Comparison of ENCODE assay signal across 13 cellular contexts in the genomic region with DNA sequence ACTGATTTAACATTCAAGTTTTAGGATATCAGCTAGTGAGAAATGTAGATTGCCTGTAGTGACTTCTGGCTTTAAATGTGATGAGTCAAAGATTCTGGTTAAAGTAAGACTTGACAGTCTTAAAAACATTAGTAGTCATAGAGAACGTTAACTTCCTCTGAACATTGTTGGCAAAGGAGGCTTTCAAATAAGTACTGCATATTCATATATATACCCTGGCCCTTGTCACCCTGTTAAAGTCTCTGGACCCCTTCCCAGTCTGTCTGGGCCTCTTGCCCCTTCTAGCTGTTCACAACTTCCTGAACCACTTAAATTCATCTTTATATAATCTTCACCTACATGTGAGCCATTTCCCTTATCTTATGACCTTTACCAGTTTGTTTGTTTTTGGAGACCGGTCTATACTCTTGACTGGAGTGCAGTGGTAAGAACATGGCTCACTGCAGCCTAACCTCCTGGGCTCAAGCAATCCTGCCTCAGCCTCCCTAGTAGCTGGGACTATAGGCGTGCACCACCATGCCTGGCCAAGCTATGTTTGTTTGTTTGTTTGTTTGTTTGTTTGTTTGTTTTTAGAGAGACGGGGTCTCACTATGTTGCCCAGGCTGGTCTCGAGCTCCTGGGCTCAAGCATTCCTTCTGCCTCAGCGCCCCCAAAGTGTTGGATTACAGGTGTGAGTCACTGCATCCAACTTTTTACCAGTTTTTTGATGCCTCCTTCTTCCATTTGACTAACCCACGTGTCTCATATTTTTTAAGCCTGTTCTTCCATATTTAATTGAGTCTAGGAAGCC.
DNase-seq lines count a peak whose midpoint lies in the region; ATAC-seq and TF ChIP-seq lines count a peak whose summit lies in the region.
"Had no signal": no experiment of that assay in that cellular context is flagged by ENCODE, and none has a peak within 500 bp of the region (broad histone marks: within the 10 kb centered on the region; RNA-seq: fewer than 3 reads in every experiment).

No MANE protein-coding gene starts in this region.

- H3K27ac ChIP-seq in Panc1 (ENCODE audit: low read length) (no peak overlapping the region), esophagus muscularis mucosa (replicated peaks in 1 of 4) (peak overlapping the region; percentile 21 to 78 (median 50)), psoas muscle (peak overlapping the region; percentile 86)

- intact Hi-C loops in Panc1 (cut with micrococcal nuclease; ENCODE audit: unreplicated experiment) (no loop called here), esophagus muscularis mucosa (cut with DNase I) (no loop called here), psoas muscle (cut with DNase I) (no loop called here)

- H3K4me3 ChIP-seq in Panc1 (ENCODE audit: low read depth in 2 of 2, low read length in 2 of 2) (no peak overlapping the region), esophagus muscularis mucosa (no peak overlapping the region), psoas muscle (no peak overlapping the region)

- no peak for TF ChIP-seq EP300 in esophagus muscularis mucosa (IDR thresholded peaks at IDR 0.05)

- CTCF ChIA-PET in Panc1 (lab: Charles Lee), result interaction anchor here (0.6 kb wide), 1 partner anchor 79 kb away, joined by 7 read pairs; no protein-coding TSS in a partner anchor

- DNase-seq in Daoy (ENCODE audit: low read depth) (peak; percentile 31), Panc1 (ENCODE audit: low read depth, low spot score) (no peak), esophagus muscularis mucosa (ENCODE audit: extremely low spot score) (no peak), psoas muscle (no peak), hippocampal formation (lab: John Stamatoyannopoulos, UW) (no peak), germinal center (ENCODE audit: low spot score) (no peak), NCI-H1105 (lab: John Stamatoyannopoulos, UW) (no peak)
- DNase-seq: DMS79 treated with DMSO at 0.1 percent for 48 hours; H9; naive thymus-derived CD4-positive, alpha-beta T cell; NCI-H1417; OCI-M1 had no signal

- ATAC-seq in Panc1 (0 out of 2 replicates have a peak, but pooled peaks have one; percentile 32), psoas muscle (no peak), GM18511 (IDR thresholded peaks at IDR 0.05; ENCODE audit: unreplicated experiment) (no peak)
- ATAC-seq: naive thymus-derived CD4-positive, alpha-beta T cell had no signal

- H3K36me3 ChIP-seq in Panc1 (ENCODE audit: control insufficient read depth, insufficient read depth, low read length) (peaks cover 26% of the 10 kb centered on the region), esophagus muscularis mucosa (peaks cover 17 to 63% (median 39%) of the 10 kb centered on the region in 4 donors), psoas muscle (ENCODE audit: insufficient read depth in 1 of 2, low read depth in 1 of 2) (peaks cover 7 to 79% of the 10 kb centered on the region in 2 donors)

- 69% methylated on average over 7 of the region's 7 CpGs for WGBS in esophagus muscularis mucosa
- WGBS in psoas muscle, 3 donors, result 80 to 86% (median 85%) methylated on average over 7 of the region's 7 CpGs

- no peak for TF ChIP-seq POLR2A in esophagus muscularis mucosa (IDR thresholded peaks at IDR 0.05; ENCODE audit: low read depth)

- H3K27me3 ChIP-seq in Panc1 (ENCODE audit: control insufficient read depth, insufficient read depth, low read length), result no peaks in the 10 kb centered on the region
- H3K27me3 ChIP-seq in esophagus muscularis mucosa, result no peaks in the 10 kb centered on the region
- no peaks in the 10 kb centered on the region for H3K27me3 ChIP-seq in psoas muscle (ENCODE audit: insufficient read depth in 3 of 3, low read length in 2 of 3)

- in situ Hi-C loops in Panc1 (cut with HindIII; ENCODE audit: low pct_unique_long_range_greater_than_20kb, low sequenced_read_pairs), result no loop called here

- POLR2A ChIA-PET in Panc1 (lab: Charles Lee), result no interaction called here

- H3K9me3 ChIP-seq in Panc1 (ENCODE audit: control insufficient read depth, insufficient read depth, low read depth, low read length), result no peaks in the 10 kb centered on the region
- H3K9me3 ChIP-seq in esophagus muscularis mucosa, result no peaks in the 10 kb centered on the region
- no peaks in the 10 kb centered on the region for H3K9me3 ChIP-seq in psoas muscle

- TF ChIP-seq CTCF in Panc1 (IDR thresholded peaks at IDR 0.05), result no peak
- TF ChIP-seq CTCF in esophagus muscularis mucosa (IDR thresholded peaks at IDR 0.05), result no peak
- TF ChIP-seq CTCF in psoas muscle (IDR thresholded peaks at IDR 0.05), result no peak

- H3K4me1 ChIP-seq in Panc1 (ENCODE audit: control insufficient read depth, insufficient read depth, low read length) (no peaks in the 10 kb centered on the region), esophagus muscularis mucosa (peaks cover 37 to 57% (median 43%) of the 10 kb centered on the region in 4 donors), psoas muscle (peaks cover 43% of the 10 kb centered on the region)

- no TSS peak for BruUV-seq in Panc1 (replicated peaks; lab: Mats Ljungman, UMichigan)
